ENCODE assay signal across 8 cellular contexts in the genomic region with DNA sequence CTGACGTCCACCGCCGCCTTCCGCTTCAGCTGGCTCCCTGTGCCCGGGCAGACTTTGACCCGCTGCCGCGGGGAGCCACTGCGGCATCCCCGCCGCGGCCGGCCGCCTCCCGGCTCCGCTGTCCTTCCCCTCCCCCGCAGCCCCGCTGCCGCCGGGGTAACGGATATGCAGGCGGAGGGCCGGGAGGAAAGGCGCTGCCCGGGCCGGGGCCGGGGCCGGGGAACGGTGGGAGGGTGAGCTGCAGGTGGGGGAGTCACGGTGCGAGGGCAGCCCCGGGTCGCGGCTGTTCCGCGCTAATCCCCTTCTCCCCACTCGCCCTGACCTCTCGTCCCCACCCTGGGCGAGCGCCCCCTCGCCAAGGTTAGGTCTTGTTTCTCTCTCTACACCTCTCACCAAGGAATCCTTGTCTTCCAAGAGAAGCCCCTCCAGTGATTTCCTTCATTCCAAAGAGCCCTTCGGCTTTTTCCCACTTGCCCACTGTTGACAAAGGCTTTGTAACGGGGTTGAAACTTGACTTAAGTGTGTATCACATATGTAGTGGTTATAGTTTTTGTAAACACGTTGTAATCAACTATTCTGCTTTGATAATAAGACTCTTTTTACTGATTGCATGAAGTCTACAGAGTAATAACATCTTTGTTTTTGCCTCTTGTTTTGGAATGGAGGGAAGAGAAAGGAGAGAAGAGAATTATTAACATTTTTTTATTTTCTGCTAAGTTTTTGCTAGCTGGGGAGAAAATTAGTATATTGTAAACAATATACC. TPM values are rescaled to one million over a fixed set of nuclear protein-coding genes. Genes with fewer than 3 reads are reported as not detected.
DNase-seq lines count a peak whose midpoint lies in the region; ATAC-seq and TF ChIP-seq lines count a peak whose summit lies in the region.

No MANE protein-coding gene starts in this region.

- DNase-seq in BJ (ENCODE audit: low read depth) = no peak
- DNase-seq in NT2/D1 (ENCODE audit: low read depth, low spot score) = peak; percentile 50
- peak; percentile 57 for DNase-seq in activated T-helper 2 cell treated with anti-CD3 and anti-CD28 coated beads, Interferon-gamma antibody, Interleukin-2, Interleukin-4, amounts not matched to agents 10 μg/mL and 5 μg/mL and 100 μg/mL, durations not matched to agents 14 hours and 24 hours and 36 hours (ENCODE audit: low spot score)
- peak; percentile 13 for DNase-seq in foreskin melanocyte
- peak in 40 of 56 donors; percentile 29 to 85 (median 65) for DNase-seq in nucleus accumbens (lab: John Stamatoyannopoulos, UW)
- peak; percentile 16 to 46 for DNase-seq in tibial nerve (ENCODE audit: low spot score in 2 of 2)

- WGBS in tibial nerve, 2 donors = 0% methylated on average over 15 to 31 of the region's 44 CpGs

- H3K36me3 ChIP-seq in BJ (ENCODE audit: control insufficient read depth, insufficient read depth, low read length) (no peaks in the 10 kb centered on the region), NT2/D1 (ENCODE audit: insufficient read depth, insufficient read length, low read length) (no peaks in the 10 kb centered on the region), tibial nerve (no peaks in the 10 kb centered on the region)

- TF ChIP-seq POLR2A in tibial nerve (IDR thresholded peaks at IDR 0.05) = no peak

- peak overlapping the region; percentile 99 for H3K4me3 ChIP-seq in BJ (ENCODE audit: low read depth, low read length)
- H3K4me3 ChIP-seq in NT2/D1 (ENCODE audit: insufficient read length, low read depth) = peak overlapping the region; percentile 98
- peak overlapping the region; percentile 58 to 87 (median 74) for H3K4me3 ChIP-seq in tibial nerve

- H3K36me3 Mint-ChIP-seq in activated T-helper 2 cell treated with anti-CD3 and anti-CD28 coated beads, Interferon-gamma antibody, Interleukin-2, Interleukin-4, amounts not matched to agents 10 μg/mL and 5 μg/mL and 100 μg/mL, durations not matched to agents 14 hours and 24 hours and 36 hours (ENCODE audit: low read depth) = no peaks in the 10 kb centered on the region

- peak overlapping the region; percentile 97 for H3K9ac ChIP-seq in NT2/D1 (ENCODE audit: insufficient read length, low read depth)

- H3K27me3 ChIP-seq in BJ (ENCODE audit: control insufficient read depth, insufficient read depth, low read length) (no peaks in the 10 kb centered on the region), NT2/D1 (ENCODE audit: insufficient read depth, insufficient read length) (no peaks in the 10 kb centered on the region), tibial nerve (no peaks in the 10 kb centered on the region)

- H3K27me3 Mint-ChIP-seq in activated T-helper 2 cell treated with anti-CD3 and anti-CD28 coated beads, Interferon-gamma antibody, Interleukin-2, Interleukin-4, amounts not matched to agents 10 μg/mL and 5 μg/mL and 100 μg/mL, durations not matched to agents 14 hours and 24 hours and 36 hours (ENCODE audit: low read depth) = no peaks in the 10 kb centered on the region

- H3K4me1 ChIP-seq in NT2/D1 (ENCODE audit: insufficient read depth, insufficient read length) = no peaks in the 10 kb centered on the region
- peaks cover 0 to 40% (median 14%) of the 10 kb centered on the region in 4 donors for H3K4me1 ChIP-seq in tibial nerve

- H3K4me1 Mint-ChIP-seq in activated T-helper 2 cell treated with anti-CD3 and anti-CD28 coated beads, Interferon-gamma antibody, Interleukin-2, Interleukin-4, amounts not matched to agents 10 μg/mL and 5 μg/mL and 100 μg/mL, durations not matched to agents 14 hours and 24 hours and 36 hours (ENCODE audit: low read depth) = peaks cover 6% of the 10 kb centered on the region

- no peaks in the 10 kb centered on the region; the same call in 1 of the 2 replicates for H3K9me3 ChIP-seq in NT2/D1 (ENCODE audit: insufficient read depth, low read length)
- no peaks in the 10 kb centered on the region for H3K9me3 ChIP-seq in tibial nerve

- ATAC-seq in GM19023 (IDR thresholded peaks at IDR 0.05; ENCODE audit: unreplicated experiment) = peak; percentile 42
- ATAC-seq in HG03159 (IDR thresholded peaks at IDR 0.05; ENCODE audit: unreplicated experiment) = peak; percentile 38

- no peak overlapping the region for H3K4me3 Mint-ChIP-seq in activated T-helper 2 cell treated with anti-CD3 and anti-CD28 coated beads, Interferon-gamma antibody, Interleukin-2, Interleukin-4, amounts not matched to agents 10 μg/mL and 5 μg/mL and 100 μg/mL, durations not matched to agents 14 hours and 24 hours and 36 hours (ENCODE audit: low read depth)

- intact Hi-C loops in activated T-helper 2 cell treated with anti-CD3 and anti-CD28 coated beads, Interferon-gamma antibody, Interleukin-2, Interleukin-4, amounts not matched to agents 10 μg/mL and 5 μg/mL and 100 μg/mL, durations not matched to agents 14 hours and 24 hours and 36 hours (cut with micrococcal nuclease) = loop anchor here (1.0 to 10.0 kb wide), 7 partner anchors 45 to 532 kb away; partner anchors contain the start of gene STX6

- TF ChIP-seq CTCF in BJ (IDR thresholded peaks at IDR 0.05; ENCODE audit: insufficient read depth, low read depth, low read length) = peak; percentile 39
- no peak for TF ChIP-seq CTCF in tibial nerve (IDR thresholded peaks at IDR 0.05)

- H3K27ac ChIP-seq in tibial nerve = peak overlapping the region; percentile 73 to 94 (median 90)

- POLR2A ChIA-PET in BJ (lab: Charles Lee) = no interaction called here

- peak overlapping the region; percentile 81 for H3K27ac Mint-ChIP-seq in activated T-helper 2 cell treated with anti-CD3 and anti-CD28 coated beads, Interferon-gamma antibody, Interleukin-2, Interleukin-4, amounts not matched to agents 10 μg/mL and 5 μg/mL and 100 μg/mL, durations not matched to agents 14 hours and 24 hours and 36 hours

- CTCF ChIA-PET in BJ (lab: Yijun Ruan, JAX) = interaction anchor here (0.6 to 1.9 kb wide), 4 partner anchors 10 to 504 kb away, joined by 3 to 6 read pairs (median 3); no protein-coding TSS in a partner anchor

- TF ChIP-seq EP300 in tibial nerve (IDR thresholded peaks at IDR 0.05) = no peak

- no peaks in the 10 kb centered on the region for H3K9me3 Mint-ChIP-seq in activated T-helper 2 cell treated with anti-CD3 and anti-CD28 coated beads, Interferon-gamma antibody, Interleukin-2, Interleukin-4, amounts not matched to agents 10 μg/mL and 5 μg/mL and 100 μg/mL, durations not matched to agents 14 hours and 24 hours and 36 hours

RNA-seq across cellular contexts. Expression of gene XPR1, which starts 0.7 kb away (rescaled TPM):
- polyA plus RNA-seq in BJ (2011; rRNA removed) = 17.3 and 33.9 TPM in 2 replicates
- 19.5 and 23.1 TPM in 2 replicates for polyA minus RNA-seq in BJ (2011; rRNA and poly(A)+ RNA removed)
- total RNA-seq in activated T-helper 2 cell treated with anti-CD3 and anti-CD28 coated beads, Interferon-gamma antibody, Interleukin-2, Interleukin-4, amounts not matched to agents 10 μg/mL and 5 μg/mL and 100 μg/mL, durations not matched to agents 14 hours and 24 hours and 36 hours = 20.8 and 23.6 TPM in 2 replicates
- 10 to 100 TPM; 16.8 to 25.3 (median 18.8) TPM for total RNA-seq in tibial nerve
